ENCODE assay signal across 8 cellular contexts in the genomic region with DNA sequence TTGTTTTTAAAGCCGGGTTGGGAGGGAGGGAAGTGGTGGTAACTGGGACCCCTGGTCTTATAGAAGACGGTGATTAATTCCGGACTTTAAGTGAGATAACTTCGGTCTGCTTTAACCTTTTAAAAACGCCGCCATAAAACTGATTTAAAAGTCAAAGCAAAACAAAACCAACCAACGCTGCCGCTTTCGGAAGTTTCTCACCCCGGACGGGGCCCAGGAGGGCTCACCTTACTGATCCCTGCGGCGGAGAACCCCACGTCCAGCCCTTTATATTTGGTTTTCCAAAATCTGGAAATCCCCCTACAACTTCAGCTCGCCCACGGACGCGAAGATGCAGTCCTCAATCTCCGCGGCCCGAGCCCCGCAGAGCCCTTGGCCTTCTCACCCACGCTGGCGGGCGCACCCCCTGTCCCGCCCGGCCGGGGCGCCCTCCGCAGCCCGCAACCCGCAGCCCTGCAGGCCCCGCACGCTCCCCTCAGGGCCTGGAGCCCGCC. TPM values are rescaled to one million over a fixed set of nuclear protein-coding genes. Genes with fewer than 3 reads are reported as not detected.
DNase-seq lines count a peak whose midpoint lies in the region; ATAC-seq and TF ChIP-seq lines count a peak whose summit lies in the region.

No MANE protein-coding gene starts in this region.

- DNase-seq in HFF-Myc (ENCODE audit: extremely low read depth, low read depth) = no peak
- DNase-seq in NAMALWA (ENCODE audit: low spot score) = peak; percentile 63
- peak; percentile 39 for DNase-seq in astrocyte of the spinal cord (ENCODE audit: low read depth, low spot score)
- DNase-seq in left colon = no peak
- DNase-seq in stimulated activated CD8-positive, alpha-beta memory T cell treated with anti-CD3 and anti-CD28 coated beads, Interleukin-12 subunit alpha, Interleukin-12 subunit beta, amount 100 ng/mL, for 1 hour (ENCODE audit: low read depth) = peak; percentile 20
- no peak for DNase-seq in superior temporal gyrus (ENCODE audit: extremely low spot score)
- DNase-seq in cortex of kidney (lab: John Stamatoyannopoulos, UW) = no peak

- peak; percentile 80 for ATAC-seq in GM18517 (IDR thresholded peaks at IDR 0.05; ENCODE audit: unreplicated experiment)
- peak; percentile 59 for ATAC-seq in left colon

- H3K4me3 ChIP-seq in HFF-Myc (replicated peaks; ENCODE audit: low read depth, low read length) (peak overlapping the region; percentile 57), astrocyte of the spinal cord (ENCODE audit: low read depth, low read length) (peak overlapping the region; percentile 77)

- in situ Hi-C loops in astrocyte of the spinal cord (cut with HindIII; ENCODE audit: low sequenced_read_pairs) = no loop called here

- TF ChIP-seq CTCF in HFF-Myc (IDR thresholded peaks at IDR 0.05; ENCODE audit: low read depth, low read length, missing control alignments) (no peak), astrocyte of the spinal cord (IDR thresholded peaks at IDR 0.05; ENCODE audit: low read depth, low read length) (no peak)

- intact Hi-C loops in left colon (cut with DNase I, micrococcal nuclease) = no loop called here

RNA-seq across cellular contexts. Expression of a gene that starts 0.4 kb away (rescaled TPM):
- total RNA-seq in left colon = 10 to 100 TPM; 20.0 to 21.8 TPM

RNA-seq across cellular contexts. Expression of a gene that starts 29.6 kb away (rescaled TPM):
- total RNA-seq in left colon = not detected

Comparison
In these comparisons a context has a peak if more than half of its experiments do, and no peak if none do; other contexts are left out.
1. DNase-seq: peak in NAMALWA (single experiment), astrocyte of the spinal cord (single experiment) and stimulated activated CD8-positive, alpha-beta memory T cell treated with anti-CD3 and anti-CD28 coated beads, Interleukin-12 subunit alpha, Interleukin-12 subunit beta, amount 100 ng/mL, for 1 hour (single experiment); none in HFF-Myc (single experiment), left colon (0 of 2), superior temporal gyrus (single experiment) and cortex of kidney (single experiment).